Comparison of ENCODE assay signal across 8 cellular contexts in the genomic region with DNA sequence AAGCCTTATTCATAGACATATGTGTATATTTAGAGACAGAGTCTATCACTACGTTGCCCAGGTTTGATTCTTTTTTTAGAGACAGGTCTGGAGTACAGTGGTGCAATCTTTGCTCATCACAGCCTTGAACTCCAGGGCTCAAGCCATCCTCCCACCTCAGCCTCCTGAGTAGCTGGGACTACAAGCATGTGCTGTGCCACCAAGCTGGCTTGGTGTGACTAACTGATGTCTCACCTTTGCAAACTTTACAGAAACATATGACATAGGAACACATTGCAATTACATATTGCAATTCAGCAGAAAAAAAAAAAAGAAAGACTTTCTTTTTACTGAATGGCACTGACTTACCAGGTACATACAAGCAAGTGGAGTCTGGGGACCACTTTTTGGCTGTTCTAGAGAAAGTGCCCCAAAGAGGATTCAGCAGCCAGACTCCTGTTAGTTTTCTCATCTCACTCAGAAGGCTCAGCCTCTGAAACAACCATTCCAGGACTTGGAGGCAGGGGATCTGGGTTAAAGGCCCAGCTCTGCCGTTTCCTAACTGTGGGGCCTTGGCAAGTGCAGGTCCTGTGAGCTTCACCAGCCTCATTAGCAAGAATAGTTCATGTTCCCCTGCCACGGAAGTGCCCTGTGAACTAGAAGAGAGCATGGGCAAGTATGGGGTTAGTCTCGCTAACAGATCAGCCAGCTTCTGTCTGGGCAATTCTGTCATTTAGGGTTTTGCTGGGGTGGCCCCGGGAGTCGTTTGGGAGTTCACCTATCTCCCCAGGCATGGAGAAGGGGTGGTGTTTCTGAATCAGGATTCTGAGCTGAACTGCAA. TPM values are rescaled to one million over a fixed set of nuclear protein-coding genes. Genes with fewer than 3 reads are reported as not detected.
DNase-seq lines count a peak whose midpoint lies in the region; ATAC-seq and TF ChIP-seq lines count a peak whose summit lies in the region.

No MANE protein-coding gene starts in this region.

- intact Hi-C loops in psoas muscle (cut with DNase I) = no loop called here

- H3K36me3 ChIP-seq in ES-I3 (ENCODE audit: insufficient read depth, low read length) (no peaks in the 10 kb centered on the region), psoas muscle (ENCODE audit: insufficient read depth in 1 of 2, low read depth in 1 of 2) (no peaks in the 10 kb centered on the region)

- CTCF ChIA-PET in RWPE1 (lab: Yijun Ruan, JAX) = interaction anchor here (0.6 to 1.5 kb wide), 8 partner anchors 10 to 558 kb away, joined by 3 to 5 read pairs (median 4); no protein-coding TSS in a partner anchor

- H3K27ac ChIP-seq in RWPE1 (peak overlapping the region; percentile 30), epithelial cell of prostate (peak overlapping the region; percentile 37), psoas muscle (peak overlapping the region; percentile 9)

- POLR2A ChIA-PET in RWPE1 (lab: Yijun Ruan, JAX; ENCODE audit: low non-redundant PET) = no interaction called here

- DNase-seq in RWPE1 (ENCODE audit: low spot score) = no peak
- no peak for DNase-seq in epithelial cell of prostate (ENCODE audit: low read depth, low spot score)
- DNase-seq in psoas muscle = no peak
- no peak for DNase-seq in NCI-H226
- no peak for DNase-seq in NCI-H1105 (lab: John Stamatoyannopoulos, UW)

- peak in 2 of 4 donors; percentile 29 for ATAC-seq in psoas muscle
- ATAC-seq in HG02588 (IDR thresholded peaks at IDR 0.05; ENCODE audit: unreplicated experiment) = no peak
- no peak for ATAC-seq in HG03520 (IDR thresholded peaks at IDR 0.05; ENCODE audit: unreplicated experiment)

- peak overlapping the region; percentile 49 for H3K9ac ChIP-seq in ES-I3 (ENCODE audit: low read depth, low read length)

- no peak for TF ChIP-seq CTCF in RWPE1 (conservative IDR thresholded peaks at IDR 0.05; ENCODE audit: low read depth)
- no peak for TF ChIP-seq CTCF in psoas muscle (IDR thresholded peaks at IDR 0.05)

- H3K27me3 ChIP-seq in psoas muscle (ENCODE audit: insufficient read depth in 3 of 3, low read length in 2 of 3) = peaks cover 0 to 59% (median 5%) of the 10 kb centered on the region in 3 donors

- H3K4me1 ChIP-seq in ES-I3 (ENCODE audit: insufficient read depth, low read length) = peaks cover 27% of the 10 kb centered on the region; the same call in 1 of the 2 replicates
- H3K4me1 ChIP-seq in psoas muscle = peaks cover 6% of the 10 kb centered on the region

- H3K9me3 ChIP-seq in ES-I3 (ENCODE audit: control insufficient read depth, insufficient read depth, low read length) = no peaks in the 10 kb centered on the region
- H3K9me3 ChIP-seq in psoas muscle = no peaks in the 10 kb centered on the region

- WGBS in psoas muscle, 3 donors = 26 to 35% (median 27%) methylated on average over 6 of the region's 6 CpGs

- peak overlapping the region; percentile 51 for H3K4me3 ChIP-seq in psoas muscle

RNA-seq across cellular contexts. Expression of a gene that starts 11.2 kb away (rescaled TPM):
- total RNA-seq in psoas muscle = 1 to 10 TPM in 1 of 4 donors, under 1 TPM in 3; 0.30 to 1.1 (median 0.53) TPM
- under 1 TPM; 0.08 to 0.16 (median 0.16) TPM for polyA plus RNA-seq in psoas muscle
